8 cellular contexts compared by ENCODE assay signal in the genomic region with DNA sequence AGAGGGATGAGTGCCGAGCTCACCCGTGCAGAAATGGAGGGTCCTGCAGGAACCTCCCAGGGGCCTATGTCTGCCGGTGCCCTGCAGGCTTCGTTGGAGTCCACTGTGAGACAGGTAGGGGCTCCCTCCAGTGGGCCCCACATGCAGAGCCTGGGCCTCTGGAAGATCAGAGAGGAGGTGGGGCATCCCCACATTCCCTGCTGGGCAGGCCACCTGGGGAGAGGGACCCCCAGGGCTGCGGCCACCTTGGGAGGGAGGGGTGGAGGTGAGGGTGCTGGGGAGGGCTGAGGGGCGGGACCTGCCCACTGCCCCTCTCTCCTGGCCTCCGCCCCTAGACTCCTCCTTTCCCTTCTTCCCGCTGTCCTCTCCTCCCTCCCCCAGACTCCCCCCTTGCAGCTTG. TPM values are rescaled to one million over a fixed set of nuclear protein-coding genes. Genes with fewer than 3 reads are reported as not detected.
DNase-seq lines count a peak whose midpoint lies in the region; ATAC-seq, FAIRE-seq and TF ChIP-seq lines count a peak whose summit lies in the region.

No MANE protein-coding gene starts in this region.

- peak; percentile 8 for ATAC-seq in activated T-helper 17 cell treated with anti-CD3 and anti-CD28 coated beads, Interleukin-2, amount 50 U/mL, for 72 hours (replicated peaks)
- ATAC-seq in stimulated activated naive CD8-positive, alpha-beta T cell treated with anti-CD3 and anti-CD28 coated beads, Interleukin-15, amount 100 ng/mL, for 72 hours = peak; percentile 40
- ATAC-seq in GM18868 (IDR thresholded peaks at IDR 0.05; ENCODE audit: unreplicated experiment) = no peak
- no peak for ATAC-seq in HG02759 (IDR thresholded peaks at IDR 0.05; ENCODE audit: unreplicated experiment)

- H2AFZ ChIP-seq in keratinocyte (ENCODE audit: control insufficient read depth, low read length) = peak overlapping the region; percentile 43

- DNase-seq in NCI-H345 (lab: John Stamatoyannopoulos, UW) (peak; percentile 48), NCI-H345 treated with DMSO at 0.1 percent for 48 hours (lab: John Stamatoyannopoulos, UW; ENCODE audit: unreplicated experiment) (no peak), keratinocyte (ENCODE audit: low read depth, low spot score) (no peak), NCI-H146 (lab: John Stamatoyannopoulos, UW) (no peak)
- DNase-seq in stimulated activated naive CD8-positive, alpha-beta T cell treated with anti-CD3 and anti-CD28 coated beads, Interleukin-15, amount 100 ng/mL, for 72 hours = peak in 1 of 2 donors; percentile 9

- H3K9ac ChIP-seq in keratinocyte (ENCODE audit: control insufficient read depth, extremely low read depth, insufficient read depth, low read length) = no peak overlapping the region

- dilution Hi-C loops in keratinocyte (cut with MboI; ENCODE audit: extremely low pct_ligation_motif_present, low sequenced_read_pairs) = no loop called here

- H3K9me3 Mint-ChIP-seq in activated T-helper 17 cell treated with anti-CD3 and anti-CD28 coated beads, Interleukin-2, amount 50 U/mL, for 72 hours = no peaks in the 10 kb centered on the region
- H3K9me3 Mint-ChIP-seq in stimulated activated naive CD8-positive, alpha-beta T cell treated with anti-CD3 and anti-CD28 coated beads, Interleukin-15, amount 100 ng/mL, for 72 hours = no peaks in the 10 kb centered on the region

- no peak overlapping the region for H3K27ac ChIP-seq in keratinocyte (ENCODE audit: control insufficient read depth, insufficient read depth, low read length)

- H3K27me3 ChIP-seq in keratinocyte (ENCODE audit: control insufficient read depth, extremely low read depth, insufficient read depth, low read length) = no peaks in the 10 kb centered on the region

- no peaks in the 10 kb centered on the region for H3K4me1 Mint-ChIP-seq in activated T-helper 17 cell treated with anti-CD3 and anti-CD28 coated beads, Interleukin-2, amount 50 U/mL, for 72 hours
- H3K4me1 Mint-ChIP-seq in stimulated activated naive CD8-positive, alpha-beta T cell treated with anti-CD3 and anti-CD28 coated beads, Interleukin-15, amount 100 ng/mL, for 72 hours = peaks cover 15% of the 10 kb centered on the region

- H3K4me1 ChIP-seq in keratinocyte (ENCODE audit: control insufficient read depth, extremely low read depth, insufficient read depth, low read length) = peaks cover 25% of the 10 kb centered on the region

- peak overlapping the region; percentile 22 for H3K4me2 ChIP-seq in keratinocyte (ENCODE audit: control insufficient read depth, extremely low read depth, insufficient read depth, low read depth, low read length)

- H3K4me3 ChIP-seq in keratinocyte (ENCODE audit: control insufficient read depth in 2 of 3, extremely low read depth in 1 of 3, insufficient read depth in 2 of 3, low read depth in 1 of 3, low read length in 3 of 3) = peak overlapping the region in 1 of 3 experiments; percentile 36

- peak in 2 of 3 experiments; percentile 9 to 28 for TF ChIP-seq CTCF in keratinocyte (optimal IDR thresholded peaks at IDR 0.05 in 1 of 3, IDR thresholded peaks at IDR 0.05 in 1 of 3, conservative IDR thresholded peaks at IDR 0.05 in 1 of 3; ENCODE audit: extremely low read depth in 1 of 3, insufficient read depth in 2 of 3, low read length in 3 of 3)

- H3K9me3 ChIP-seq in keratinocyte (ENCODE audit: control insufficient read depth, low read depth, low read length) = no peaks in the 10 kb centered on the region

- H3K36me3 ChIP-seq in keratinocyte (ENCODE audit: control insufficient read depth in 2 of 2, extremely low read depth in 1 of 2, insufficient read depth in 2 of 2, low read length in 2 of 2) = no peaks in the 10 kb centered on the region

- no peaks in the 10 kb centered on the region for H3K27me3 Mint-ChIP-seq in activated T-helper 17 cell treated with anti-CD3 and anti-CD28 coated beads, Interleukin-2, amount 50 U/mL, for 72 hours
- H3K27me3 Mint-ChIP-seq in stimulated activated naive CD8-positive, alpha-beta T cell treated with anti-CD3 and anti-CD28 coated beads, Interleukin-15, amount 100 ng/mL, for 72 hours = no peaks in the 10 kb centered on the region

- H3K36me3 Mint-ChIP-seq in activated T-helper 17 cell treated with anti-CD3 and anti-CD28 coated beads, Interleukin-2, amount 50 U/mL, for 72 hours (ENCODE audit: low read depth) = no peaks in the 10 kb centered on the region

- no peaks in the 10 kb centered on the region for H3K79me2 ChIP-seq in keratinocyte (ENCODE audit: control insufficient read depth, insufficient read depth, low read length)

- no peaks in the 10 kb centered on the region for H4K20me1 ChIP-seq in keratinocyte (ENCODE audit: control insufficient read depth, extremely low read depth, insufficient read depth, low read length)

- H3K9me1 ChIP-seq in keratinocyte (ENCODE audit: control insufficient read depth, extremely low read depth, insufficient read depth, low read length) = no peaks in the 10 kb centered on the region

- H3K27ac Mint-ChIP-seq in activated T-helper 17 cell treated with anti-CD3 and anti-CD28 coated beads, Interleukin-2, amount 50 U/mL, for 72 hours = no peak overlapping the region
- H3K27ac Mint-ChIP-seq in stimulated activated naive CD8-positive, alpha-beta T cell treated with anti-CD3 and anti-CD28 coated beads, Interleukin-15, amount 100 ng/mL, for 72 hours = peak overlapping the region in 1 of 2 donors; percentile 89

- peak overlapping the region; percentile 44 for H3K4me3 Mint-ChIP-seq in activated T-helper 17 cell treated with anti-CD3 and anti-CD28 coated beads, Interleukin-2, amount 50 U/mL, for 72 hours
- H3K4me3 Mint-ChIP-seq in stimulated activated naive CD8-positive, alpha-beta T cell treated with anti-CD3 and anti-CD28 coated beads, Interleukin-15, amount 100 ng/mL, for 72 hours = peak overlapping the region; percentile 73 to 80

- FAIRE-seq in keratinocyte (lab: Jason Lieb, UNC) = no peak

RNA-seq across cellular contexts. Expression of a gene that starts 38.5 kb away (rescaled TPM):
- total RNA-seq in activated T-helper 17 cell treated with anti-CD3 and anti-CD28 coated beads, Interleukin-2, amount 50 U/mL, for 72 hours = 10 to 100 TPM; 36.4 to 86.5 TPM
- 25.8 to 29.9 TPM (median 28.5 TPM) in 3 replicates for polyA plus RNA-seq in keratinocyte
- 30.8 TPM for polyA plus RNA-seq in keratinocyte (2011; ENCODE audit: low read depth)
- polyA plus RNA-seq in keratinocyte (2011; cell fraction: cytosol; rRNA removed) = 15.9 and 19.0 TPM in 2 replicates
- polyA plus RNA-seq in keratinocyte (2011; cell fraction: nucleus; rRNA removed) = 51.1 and 63.6 TPM in 2 replicates
- 18.8 and 19.4 TPM in 2 replicates for polyA plus RNA-seq in keratinocyte (2012; ENCODE audit: low replicate concordance)
- 13.3 to 26.8 TPM (median 20.0 TPM) in 3 replicates for polyA minus RNA-seq in keratinocyte
- 6.9 TPM for polyA minus RNA-seq in keratinocyte (2011; cell fraction: cytosol; rRNA and poly(A)+ RNA removed)
- polyA minus RNA-seq in keratinocyte (2011; cell fraction: nucleus; rRNA and poly(A)+ RNA removed) = 12.1 and 22.8 TPM in 2 replicates

Comparison
In these comparisons a context has a peak if more than half of its experiments do, and no peak if none do; other contexts are left out.
1. ATAC-seq: peak in activated T-helper 17 cell treated with anti-CD3 and anti-CD28 coated beads, Interleukin-2, amount 50 U/mL, for 72 hours (single experiment) and stimulated activated naive CD8-positive, alpha-beta T cell treated with anti-CD3 and anti-CD28 coated beads, Interleukin-15, amount 100 ng/mL, for 72 hours (single experiment); none in GM18868 (single experiment) and HG02759 (single experiment).